ENCODE assay signal across 8 cellular contexts in the genomic region with DNA sequence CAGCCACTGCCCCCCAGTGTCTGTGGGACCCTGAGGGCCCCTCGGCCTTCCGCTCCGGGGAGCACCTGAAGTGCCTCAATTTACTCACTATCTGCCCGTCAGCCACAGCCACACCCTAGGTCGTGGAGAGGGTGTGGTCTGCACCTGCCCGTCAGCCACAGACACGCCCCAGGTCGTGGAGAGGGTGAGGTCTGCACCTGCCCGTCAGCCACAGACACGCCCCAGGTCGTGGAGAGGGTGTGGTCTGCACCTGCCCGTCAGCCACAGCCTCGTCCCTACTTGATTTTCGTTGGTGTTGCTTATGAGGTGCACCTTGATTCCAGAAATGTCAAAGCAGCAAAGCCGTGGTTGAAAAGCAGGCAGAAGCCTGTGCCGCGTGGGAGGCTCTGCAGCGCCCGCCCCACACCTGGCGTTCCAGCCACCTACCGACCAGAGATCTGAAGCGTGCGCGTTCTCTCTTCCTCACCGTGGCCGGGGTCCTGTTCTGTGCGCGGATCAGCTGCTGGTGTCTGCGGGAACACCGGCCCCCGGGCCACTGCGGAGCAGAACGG.
DNase-seq lines count a peak whose midpoint lies in the region; ATAC-seq and TF ChIP-seq lines count a peak whose summit lies in the region.

No MANE protein-coding gene starts in this region.

- no peaks in the 10 kb centered on the region for H3K9me3 Mint-ChIP-seq in stimulated activated naive CD8-positive, alpha-beta T cell treated with anti-CD3 and anti-CD28 coated beads, Interleukin-15, amount 100 ng/mL, for 72 hours

- intact Hi-C loops in heart right ventricle (cut with DNase I), result loop anchor here in 1 of 10 donors (10.0 kb wide), 1 partner anchor 63 kb away; no protein-coding TSS in a partner anchor

- H3K27me3 ChIP-seq in heart right ventricle, result peaks cover 0 to 29% (median 22%) of the 10 kb centered on the region in 7 donors

- peaks cover 2 to 17% (median 12%) of the 10 kb centered on the region in 9 donors for H3K4me1 ChIP-seq in heart right ventricle

- TF ChIP-seq CTCF in heart right ventricle (IDR thresholded peaks at IDR 0.05), result no peak

- H3K4me1 Mint-ChIP-seq in stimulated activated naive CD8-positive, alpha-beta T cell treated with anti-CD3 and anti-CD28 coated beads, Interleukin-15, amount 100 ng/mL, for 72 hours, result peaks cover 15% of the 10 kb centered on the region

- WGBS in heart right ventricle, 2 donors, result 16 to 34% methylated on average over 33 of the region's 33 CpGs

- H3K36me3 ChIP-seq in heart right ventricle, result no peaks in the 10 kb centered on the region

- peak overlapping the region in 1 of 2 donors; percentile 61 for H3K27ac Mint-ChIP-seq in stimulated activated naive CD8-positive, alpha-beta T cell treated with anti-CD3 and anti-CD28 coated beads, Interleukin-15, amount 100 ng/mL, for 72 hours

- H3K27me3 Mint-ChIP-seq in stimulated activated naive CD8-positive, alpha-beta T cell treated with anti-CD3 and anti-CD28 coated beads, Interleukin-15, amount 100 ng/mL, for 72 hours, result peaks cover 21% of the 10 kb centered on the region

- H3K4me3 Mint-ChIP-seq in stimulated activated naive CD8-positive, alpha-beta T cell treated with anti-CD3 and anti-CD28 coated beads, Interleukin-15, amount 100 ng/mL, for 72 hours, result peak overlapping the region; percentile 82 to 85

- no peak overlapping the region for H3K27ac ChIP-seq in heart right ventricle

- H3K9me3 ChIP-seq in heart right ventricle, result no peaks in the 10 kb centered on the region

- peak overlapping the region in 6 of 10 donors; percentile 5 to 26 (median 15) for H3K4me3 ChIP-seq in heart right ventricle

- ATAC-seq in heart right ventricle (peak in 5 of 8 donors; percentile 25 to 81 (median 34)), GM18909 (IDR thresholded peaks at IDR 0.05; ENCODE audit: poor library complexity, unreplicated experiment) (no peak), GM21737 (IDR thresholded peaks at IDR 0.05; ENCODE audit: unreplicated experiment) (no peak)
- ATAC-seq in stimulated activated naive CD8-positive, alpha-beta T cell treated with anti-CD3 and anti-CD28 coated beads, Interleukin-15, amount 100 ng/mL, for 72 hours, result peak; percentile 89

- DNase-seq in DMS 273 (lab: John Stamatoyannopoulos, UW; ENCODE audit: unreplicated experiment) (peak; percentile 81), DMS 273 treated with DMSO at 0.1 percent for 48 hours (lab: John Stamatoyannopoulos, UW) (no peak), NCI-H1048 (lab: John Stamatoyannopoulos, UW) (peak; percentile 69), heart right ventricle (no peak)
- peak; percentile 32 to 40 for DNase-seq in activated CD4-positive, alpha-beta T cell treated with anti-CD3 and anti-CD28 coated beads, Interleukin-2, amount 50 U/mL, for 48 hours
- peak; percentile 17 to 31 for DNase-seq in stimulated activated naive CD8-positive, alpha-beta T cell treated with anti-CD3 and anti-CD28 coated beads, Interleukin-15, amount 100 ng/mL, for 72 hours

Comparison
In these comparisons a context has a peak if more than half of its experiments do, and no peak if none do; other contexts are left out.
1. DNase-seq: peak in DMS 273 (single experiment), NCI-H1048 (single experiment), activated CD4-positive, alpha-beta T cell treated with anti-CD3 and anti-CD28 coated beads, Interleukin-2, amount 50 U/mL, for 48 hours (2 of 2) and stimulated activated naive CD8-positive, alpha-beta T cell treated with anti-CD3 and anti-CD28 coated beads, Interleukin-15, amount 100 ng/mL, for 72 hours (2 of 2); none in DMS 273 treated with DMSO at 0.1 percent for 48 hours (single experiment) and heart right ventricle (0 of 2).
2. ATAC-seq: peak in heart right ventricle (5 of 8) and stimulated activated naive CD8-positive, alpha-beta T cell treated with anti-CD3 and anti-CD28 coated beads, Interleukin-15, amount 100 ng/mL, for 72 hours (single experiment); none in GM18909 (single experiment) and GM21737 (single experiment).